ENCODE assay signal across 14 cellular contexts in the genomic region with DNA sequence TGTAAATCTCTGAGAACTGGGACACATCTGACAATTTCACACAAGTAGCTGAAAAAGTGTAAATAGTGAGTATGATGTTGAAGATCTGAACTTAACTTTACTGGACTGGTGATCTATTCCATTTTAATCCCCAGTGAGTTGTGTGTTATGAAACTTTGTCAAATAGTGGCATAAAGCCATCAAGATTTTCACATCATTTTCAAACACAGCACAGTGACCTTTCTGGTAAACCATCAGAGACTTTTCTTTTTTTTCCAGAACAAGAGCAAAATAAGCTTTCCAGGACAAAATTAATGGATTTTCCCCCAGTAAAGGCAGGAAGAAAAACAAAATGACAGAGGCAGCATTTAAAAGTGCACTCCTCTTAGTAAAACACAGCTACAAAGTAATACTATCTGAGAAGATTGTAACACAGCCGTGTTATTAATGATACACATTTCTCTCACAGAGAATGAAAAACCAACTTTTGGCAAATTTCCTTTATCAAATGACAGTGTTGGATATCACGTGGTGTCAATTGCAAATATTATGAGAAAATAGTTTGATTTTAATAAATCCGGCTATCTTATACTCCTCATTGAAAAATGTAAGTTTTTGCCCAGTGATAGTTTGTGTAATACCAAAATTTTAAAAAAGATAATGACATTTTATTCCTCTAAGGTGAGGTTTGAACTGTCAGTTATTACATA. TPM values are rescaled to one million over a fixed set of nuclear protein-coding genes. Genes with fewer than 3 reads are reported as not detected.
DNase-seq lines count a peak whose midpoint lies in the region; ATAC-seq and TF ChIP-seq lines count a peak whose summit lies in the region.
"Had no signal": no experiment of that assay in that cellular context is flagged by ENCODE, and none has a peak within 500 bp of the region (broad histone marks: within the 10 kb centered on the region; RNA-seq: fewer than 3 reads in every experiment).

No MANE protein-coding gene starts in this region.

- BruUV-seq in PC-9 (replicated peaks; lab: Mats Ljungman, UMichigan) = no TSS peak

- TF ChIP-seq CTCF in PC-9 (conservative IDR thresholded peaks at IDR 0.05) (no peak), coronary artery (IDR thresholded peaks at IDR 0.05) (no peak), suprapubic skin (IDR thresholded peaks at IDR 0.05) (no peak), dorsolateral prefrontal cortex (IDR thresholded peaks at IDR 0.05 in 54 of 56, conservative IDR thresholded peaks at IDR 0.05 in 2 of 56; ENCODE audit: low read depth in 1 of 56, partially characterized antibody in 56 of 56) (no peak)

- H3K27ac ChIP-seq in PC-9 (peak overlapping the region; percentile 75), coronary artery (peak overlapping the region; percentile 82 to 94), mesodermal cell (ENCODE audit: low read depth, low read length, severe bottlenecking) (peak overlapping the region; percentile 48), suprapubic skin (peak overlapping the region; percentile 78), dorsolateral prefrontal cortex (peak overlapping the region in 2 of 59 donors; percentile 4 to 14)

- H3K9me3 ChIP-seq in PC-9 (ENCODE audit: insufficient read depth, low read depth) (no peaks in the 10 kb centered on the region), mesodermal cell (ENCODE audit: control insufficient read depth, low read length) (no peaks in the 10 kb centered on the region), suprapubic skin (no peaks in the 10 kb centered on the region)

- peaks cover 1 to 9% (median 6%) of the 10 kb centered on the region in 4 donors for H3K4me1 Mint-ChIP-seq in naive thymus-derived CD8-positive, alpha-beta T cell

- no peaks in the 10 kb centered on the region for H4K20me1 ChIP-seq in PC-9 (ENCODE audit: insufficient read depth)

- H3K36me3 ChIP-seq in PC-9 (ENCODE audit: low read depth) (no peaks in the 10 kb centered on the region), mesodermal cell (ENCODE audit: control insufficient read depth, insufficient read depth, low read length) (no peaks in the 10 kb centered on the region), suprapubic skin (no peaks in the 10 kb centered on the region)

- DNase-seq in PC-9 (peak in 1 of 2 experiments; percentile 11), coronary artery (ENCODE audit: low spot score) (no peak), suprapubic skin (ENCODE audit: low spot score in 2 of 2) (no peak), G401 (ENCODE audit: low spot score) (no peak), H4 (ENCODE audit: low spot score) (no peak), dorsolateral prefrontal cortex (no peak)
- DNase-seq in naive thymus-derived CD8-positive, alpha-beta T cell = no peak
- DNase-seq: activated CD4-positive, CD25-positive, alpha-beta regulatory T cell treated with anti-CD3 and anti-CD28 coated beads, Interleukin-2, amount 50 U/mL, for 72 hours; CD4-positive, alpha-beta T cell; GOT3; NCI-H2171 treated with DMSO at 0.1 percent for 48 hours had no signal

- H3K27ac Mint-ChIP-seq in naive thymus-derived CD8-positive, alpha-beta T cell = no peak overlapping the region
- H3K27ac Mint-ChIP-seq: activated T-helper 1 cell treated with anti-CD3 and anti-CD28 coated beads, Interleukin-12 subunit alpha, Interleukin-12 subunit beta, Interleukin-2, Interleukin-4 antibody, amounts not matched to agents 30 ng/mL and 10 ng/mL and 1 ng/mL, durations not matched to agents 14 hours and 24 hours and 36 hours; CD4-positive, alpha-beta T cell had no signal

- H3K9me3 Mint-ChIP-seq in naive thymus-derived CD8-positive, alpha-beta T cell = no peaks in the 10 kb centered on the region
- H3K9me3 Mint-ChIP-seq: activated T-helper 1 cell treated with anti-CD3 and anti-CD28 coated beads, Interleukin-12 subunit alpha, Interleukin-12 subunit beta, Interleukin-2, Interleukin-4 antibody, amounts not matched to agents 30 ng/mL and 10 ng/mL and 1 ng/mL, durations not matched to agents 14 hours and 24 hours and 36 hours; CD4-positive, alpha-beta T cell had no signal

- no peak for ATAC-seq in naive thymus-derived CD8-positive, alpha-beta T cell

- TF ChIP-seq EP300 in suprapubic skin (IDR thresholded peaks at IDR 0.05) = no peak

- no peaks in the 10 kb centered on the region for H3K36me3 Mint-ChIP-seq in naive thymus-derived CD8-positive, alpha-beta T cell

- H3K4me3 Mint-ChIP-seq in naive thymus-derived CD8-positive, alpha-beta T cell = no peak overlapping the region
- H3K4me3 Mint-ChIP-seq: activated T-helper 1 cell treated with anti-CD3 and anti-CD28 coated beads, Interleukin-12 subunit alpha, Interleukin-12 subunit beta, Interleukin-2, Interleukin-4 antibody, amounts not matched to agents 30 ng/mL and 10 ng/mL and 1 ng/mL, durations not matched to agents 14 hours and 24 hours and 36 hours; CD4-positive, alpha-beta T cell had no signal

- no peaks in the 10 kb centered on the region for H3K27me3 ChIP-seq in PC-9 (ENCODE audit: insufficient read depth, low read depth)
- no peaks in the 10 kb centered on the region for H3K27me3 ChIP-seq in suprapubic skin
- H3K27me3 ChIP-seq in dorsolateral prefrontal cortex = peaks cover 0 to 9% (median 0%) of the 10 kb centered on the region in 45 donors

- intact Hi-C loops in PC-9 (cut with micrococcal nuclease; ENCODE audit: unreplicated experiment) = no loop called here
- intact Hi-C loops in dorsolateral prefrontal cortex (cut with DNase I) = no loop called here

- WGBS in mesodermal cell (ENCODE audit: insufficient coverage in 2 of 2), 2 experiments = 86% methylated on average over 1 of the region's 3 CpGs; no CpG with 5 or more reads in 1 of the 2 experiments
- 55% methylated on average over 3 of the region's 3 CpGs for WGBS in suprapubic skin

- POLR2A ChIA-PET in PC-9 (lab: Charles Lee; ENCODE audit: unreplicated experiment) = no interaction called here
- POLR2A ChIA-PET in naive thymus-derived CD8-positive, alpha-beta T cell (lab: Charles Lee) = no interaction called here

- CTCF ChIA-PET in PC-9 (lab: Charles Lee) = interaction anchor here (0.7 kb wide), 2 partner anchors 15 to 49 kb away, joined by 3 to 4 read pairs; no protein-coding TSS in a partner anchor

- no peaks in the 10 kb centered on the region for H3K79me2 ChIP-seq in PC-9 (ENCODE audit: low read depth)

- H3K4me3 ChIP-seq in PC-9 (no peak overlapping the region), coronary artery (peak overlapping the region; percentile 28), mesodermal cell (ENCODE audit: extremely low read depth, insufficient read depth, low read length, poor library complexity, severe bottlenecking) (no peak overlapping the region), suprapubic skin (no peak overlapping the region), dorsolateral prefrontal cortex (no peak overlapping the region)

- peaks cover 39% of the 10 kb centered on the region for H3K4me1 ChIP-seq in PC-9 (replicated peaks; ENCODE audit: insufficient read depth)
- H3K4me1 ChIP-seq in mesodermal cell (ENCODE audit: control insufficient read depth, insufficient read depth, low read length, poor library complexity, severe bottlenecking) = peaks cover 30% of the 10 kb centered on the region
- peaks cover 41% of the 10 kb centered on the region for H3K4me1 ChIP-seq in suprapubic skin

- no peaks in the 10 kb centered on the region for H3K9me2 ChIP-seq in PC-9 (ENCODE audit: insufficient read depth)

- in situ Hi-C loops in G401 (cut with HindIII; ENCODE audit: low sequenced_read_pairs) = no loop called here

- peaks cover 29% of the 10 kb centered on the region for H3F3A ChIP-seq in PC-9 (ENCODE audit: insufficient read depth, low read depth)

- no peak for TF ChIP-seq POLR2A in suprapubic skin (IDR thresholded peaks at IDR 0.05)

- H3K27me3 Mint-ChIP-seq in naive thymus-derived CD8-positive, alpha-beta T cell = peaks cover 0 to 3% (median 2%) of the 10 kb centered on the region in 5 donors

- peak overlapping the region; percentile 66 for H3K4me2 ChIP-seq in PC-9

- H2AFZ ChIP-seq in PC-9 = no peak overlapping the region

RNA-seq across cellular contexts. Expression of a gene that starts 16.8 kb away (rescaled TPM):
- total RNA-seq in PC-9 (2021) (20.7 and 29.5 TPM in 2 replicates), suprapubic skin (10 to 100 TPM; 19.2 to 56.8 (median 33.1) TPM), dorsolateral prefrontal cortex (10 to 100 TPM in 16 of 120 experiments, 1 to 10 TPM in 95, under 1 TPM in 9; 0.25 to 23.1 (median 3.3) TPM)
- 852 TPM for polyA plus RNA-seq in mesodermal cell (2013, experiment 1 of 2)
- 735 TPM for polyA plus RNA-seq in mesodermal cell (2013, experiment 2 of 2)
- 72.4 and 86.8 TPM in 2 replicates for total RNA-seq in G401 (2014; rRNA removed; shearing (Covaris generic))
- total RNA-seq in H4 (2014; rRNA removed; shearing (Covaris generic)) = 11.1 and 25.7 TPM in 2 replicates
- total RNA-seq in naive thymus-derived CD8-positive, alpha-beta T cell = under 1 TPM; 0.44 to 0.83 TPM
- polyA plus RNA-seq in naive thymus-derived CD8-positive, alpha-beta T cell = not detected

RNA-seq across cellular contexts. Expression of a gene that starts 52.4 kb away (rescaled TPM):
- total RNA-seq in PC-9 (2021) (not detected in 2 replicates), suprapubic skin (1 to 10 TPM; 2.1 to 5.8 (median 4.0) TPM), dorsolateral prefrontal cortex (1 to 10 TPM in 57 of 120 experiments, under 1 TPM in 26, not detected in 37; 0.37 to 7.6 (median 1.3) TPM)
- 2.4 TPM for polyA plus RNA-seq in mesodermal cell (2013, experiment 1 of 2)
- 1.3 TPM for polyA plus RNA-seq in mesodermal cell (2013, experiment 2 of 2)
- 19.0 and 49.0 TPM in 2 replicates for total RNA-seq in G401 (2014; rRNA removed; shearing (Covaris generic))
- total RNA-seq in H4 (2014; rRNA removed; shearing (Covaris generic)) = 0.45 TPM in 1 of 2 replicates, not detected in the other
- not detected for total RNA-seq in naive thymus-derived CD8-positive, alpha-beta T cell
- under 1 TPM in 1 of 3 donors, not detected in 2; 0.71 TPM for polyA plus RNA-seq in naive thymus-derived CD8-positive, alpha-beta T cell
- total RNA-seq: CD4-positive, alpha-beta T cell had no signal

RNA-seq across cellular contexts. Expression of a gene that starts 56.1 kb away (rescaled TPM):
- total RNA-seq in PC-9 (2021) = 12.9 and 16.6 TPM in 2 replicates
- polyA plus RNA-seq in mesodermal cell (2013, experiment 1 of 2) = 10.9 TPM
- polyA plus RNA-seq in mesodermal cell (2013, experiment 2 of 2) = 6.7 TPM
- 1 to 10 TPM in 1 of 4 donors, not detected in 3; 1.3 TPM for total RNA-seq in suprapubic skin
- 1.2 and 4.2 TPM in 2 replicates for total RNA-seq in G401 (2014; rRNA removed; shearing (Covaris generic))
- total RNA-seq in H4 (2014; rRNA removed; shearing (Covaris generic)) = 5.6 and 7.4 TPM in 2 replicates
- total RNA-seq in dorsolateral prefrontal cortex = 1 to 10 TPM in 4 of 120 experiments, under 1 TPM in 26, not detected in 90; 0.14 to 2.1 (median 0.43) TPM
- total RNA-seq in naive thymus-derived CD8-positive, alpha-beta T cell = not detected
- not detected for polyA plus RNA-seq in naive thymus-derived CD8-positive, alpha-beta T cell
- total RNA-seq: CD4-positive, alpha-beta T cell had no signal
- polyA plus RNA-seq: neural cell had no signal
